8 cellular contexts compared by ENCODE assay signal in genomic region chr1:36595921-36596320, GRCh38.
"Had no signal": no experiment of that assay in that cellular context is flagged by ENCODE, and none has a peak within 500 bp of the region (broad histone marks: within the 10 kb centered on the region; RNA-seq: fewer than 3 reads in every experiment).

No MANE protein-coding gene starts in this region.

- H3K4me3 ChIP-seq: GM12878 had no signal

- FAIRE-seq: G401.6, GM12878, GM12891, GM12892, GM18507, GM19239 had no signal

- DNase-seq: GDM1, GF-D8 had no signal

- ATAC-seq: GM12878 had no signal
